8 cellular contexts compared by ENCODE assay signal in the genomic region with DNA sequence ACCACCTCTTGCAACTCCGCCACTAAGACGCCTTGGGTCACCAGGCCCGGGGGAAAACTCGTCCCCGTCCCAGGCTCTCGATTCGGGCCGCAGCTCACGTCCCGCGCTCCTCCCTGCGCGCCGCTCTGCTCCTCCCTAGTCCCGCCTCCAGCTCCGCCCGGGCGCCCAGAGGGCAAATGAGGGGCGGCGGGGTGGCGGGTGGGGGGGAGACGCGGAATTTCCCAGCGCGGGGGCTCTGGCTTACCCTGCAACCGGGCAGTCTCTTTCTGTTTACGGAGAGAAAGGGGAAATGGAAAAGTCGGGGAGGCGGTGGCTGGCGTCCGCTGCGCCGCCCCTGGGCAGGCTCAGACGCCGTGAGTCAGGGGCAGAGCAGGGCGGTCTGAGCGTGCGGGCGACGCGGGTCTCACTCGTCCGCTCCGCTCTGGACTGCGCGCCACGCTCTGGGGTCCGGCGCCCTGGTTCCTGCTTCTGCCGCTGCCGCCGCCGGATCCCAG. TPM values are rescaled to one million over a fixed set of nuclear protein-coding genes. Genes with fewer than 3 reads are reported as not detected.
A peak's percentile ranks its signal among the peaks of the same experiment; 100 is the strongest.
DNase-seq lines count a peak whose midpoint lies in the region; ATAC-seq and TF ChIP-seq lines count a peak whose summit lies in the region.

Gene MAP3K8, plus strand, starts transcription at position 406 of the 494 bp plus-strand sequence. CDS start 4,755 bp downstream, outside the sequence.

- no peaks in the 10 kb centered on the region for H3K9me3 ChIP-seq in liver (ENCODE audit: control insufficient read depth in 4 of 4, low read length in 3 of 4)

- H3K36me3 Mint-ChIP-seq in dendritic cell treated with granulocyte-macrophage colony-stimulating factor and Interleukin-4, amounts not matched to agents 40 ng/mL and 50 ng/mL, for 4 days (ENCODE audit: low read depth): peaks cover 59% of the 10 kb centered on the region

- DNase-seq in NCI-H460 (ENCODE audit: extremely low read depth, low read depth): peak; percentile 78
- peak; percentile 83 to 86 for DNase-seq in activated CD4-positive, alpha-beta T cell treated with anti-CD3 and anti-CD28 coated beads, Interleukin-2, amount 50 U/mL, for 4 hours
- peak; percentile 85 for DNase-seq in stimulated activated CD4-positive, alpha-beta T cell treated with anti-CD3 and anti-CD28 coated beads, Interleukin-4, amount 100 ng/mL, for 24 hours

- H3K27ac Mint-ChIP-seq in dendritic cell treated with granulocyte-macrophage colony-stimulating factor and Interleukin-4, amounts not matched to agents 40 ng/mL and 50 ng/mL, for 4 days: peak within 1 kb of the TSS; percentile 97

- H3K27ac ChIP-seq in ACC112 (ENCODE audit: low read depth, low read length): peak within 1 kb of the TSS; percentile 82
- peak within 1 kb of the TSS; percentile 95 to 96 for H3K27ac ChIP-seq in liver (ENCODE audit: low read depth in 1 of 2, low read length in 2 of 2)

- H3K27me3 Mint-ChIP-seq in dendritic cell treated with granulocyte-macrophage colony-stimulating factor and Interleukin-4, amounts not matched to agents 40 ng/mL and 50 ng/mL, for 4 days: no peaks in the 10 kb centered on the region

- H3K4me3 ChIP-seq in ACC112 (ENCODE audit: low read depth, low read length) (peak within 1 kb of the TSS; percentile 88), liver (ENCODE audit: low read depth in 1 of 3, low read length in 3 of 3) (peak within 1 kb of the TSS; percentile 72 to 83 (median 78))

- peak within 1 kb of the TSS; percentile 49 for H2AFZ ChIP-seq in ACC112 (ENCODE audit: low read length, unreplicated experiment)

- peak within 1 kb of the TSS; percentile 90 to 98 for H3K9ac ChIP-seq in liver (ENCODE audit: low read depth in 1 of 2, low read length in 2 of 2)

- H3K4me1 ChIP-seq in ACC112 (ENCODE audit: control insufficient read depth, insufficient read depth, low read length, unreplicated experiment) (peaks cover 38% of the 10 kb centered on the region), liver (ENCODE audit: control insufficient read depth in 4 of 4, insufficient read depth in 4 of 4, low read length in 3 of 4) (peaks cover 0 to 24% (median 5%) of the 10 kb centered on the region in 4 donors)

- H3K4me1 Mint-ChIP-seq in dendritic cell treated with granulocyte-macrophage colony-stimulating factor and Interleukin-4, amounts not matched to agents 40 ng/mL and 50 ng/mL, for 4 days (ENCODE audit: low read depth): peaks cover 57% of the 10 kb centered on the region

- peak within 1 kb of the TSS; percentile 97 for H3K4me3 Mint-ChIP-seq in dendritic cell treated with granulocyte-macrophage colony-stimulating factor and Interleukin-4, amounts not matched to agents 40 ng/mL and 50 ng/mL, for 4 days

- under 1% methylated on average over 53 of the region's 53 CpGs for WGBS in liver

- no peak for TF ChIP-seq RAD21 in liver (IDR thresholded peaks at IDR 0.05)

- H3K79me2 ChIP-seq in ACC112 (ENCODE audit: control insufficient read depth, insufficient read depth, low read length, unreplicated experiment): peaks cover 28% of the 10 kb centered on the region

- TF ChIP-seq CTCF in liver (IDR thresholded peaks at IDR 0.05; ENCODE audit: low read depth, low read length, missing input control): no peak

- ATAC-seq in GM18517 (IDR thresholded peaks at IDR 0.05; ENCODE audit: unreplicated experiment) (peak; percentile 54), HG03025 (IDR thresholded peaks at IDR 0.05; ENCODE audit: low FRiP score, unreplicated experiment) (peak; percentile 55)

- intact Hi-C loops in dendritic cell treated with granulocyte-macrophage colony-stimulating factor and Interleukin-4, amounts not matched to agents 40 ng/mL and 50 ng/mL, for 4 days (cut with micrococcal nuclease): loop anchor here (1.0 kb wide), 2 partner anchors 20 to 60 kb away; no protein-coding TSS in a partner anchor

- H3K9me3 Mint-ChIP-seq in dendritic cell treated with granulocyte-macrophage colony-stimulating factor and Interleukin-4, amounts not matched to agents 40 ng/mL and 50 ng/mL, for 4 days: no peaks in the 10 kb centered on the region

- H3K36me3 ChIP-seq in ACC112 (ENCODE audit: insufficient read depth, low read length) (no peaks in the 10 kb centered on the region), liver (ENCODE audit: control insufficient read depth in 4 of 4, insufficient read depth in 3 of 4, low read depth in 1 of 4, low read length in 3 of 4) (peaks cover 0 to 3% (median under 1%) of the 10 kb centered on the region in 4 donors)

- H3K27me3 ChIP-seq in ACC112 (ENCODE audit: insufficient read depth, low read length): no peaks in the 10 kb centered on the region
- H3K27me3 ChIP-seq in liver (ENCODE audit: control insufficient read depth in 4 of 4, insufficient read depth in 4 of 4, low read length in 3 of 4): no peaks in the 10 kb centered on the region

TF ChIP-seq in liver, 16 proteins besides CTCF, POLR2A, EP300 and RAD21:
- no peak for TF ChIP-seq JUND (IDR thresholded peaks at IDR 0.05)
- TF ChIP-seq TAF1 (conservative IDR thresholded peaks at IDR 0.05): peak; percentile 23
- TF ChIP-seq RXRA (IDR thresholded peaks at IDR 0.05): peak in 1 of 2 donors; percentile 38
- no peak for TF ChIP-seq HNF4G (IDR thresholded peaks at IDR 0.05)
- no peak for TF ChIP-seq HNF4A (conservative IDR thresholded peaks at IDR 0.05)
- no peak for TF ChIP-seq FOXA2 (IDR thresholded peaks at IDR 0.05)
- TF ChIP-seq YY1 (IDR thresholded peaks at IDR 0.05): peak; percentile 47
- TF ChIP-seq, protein P1, sequence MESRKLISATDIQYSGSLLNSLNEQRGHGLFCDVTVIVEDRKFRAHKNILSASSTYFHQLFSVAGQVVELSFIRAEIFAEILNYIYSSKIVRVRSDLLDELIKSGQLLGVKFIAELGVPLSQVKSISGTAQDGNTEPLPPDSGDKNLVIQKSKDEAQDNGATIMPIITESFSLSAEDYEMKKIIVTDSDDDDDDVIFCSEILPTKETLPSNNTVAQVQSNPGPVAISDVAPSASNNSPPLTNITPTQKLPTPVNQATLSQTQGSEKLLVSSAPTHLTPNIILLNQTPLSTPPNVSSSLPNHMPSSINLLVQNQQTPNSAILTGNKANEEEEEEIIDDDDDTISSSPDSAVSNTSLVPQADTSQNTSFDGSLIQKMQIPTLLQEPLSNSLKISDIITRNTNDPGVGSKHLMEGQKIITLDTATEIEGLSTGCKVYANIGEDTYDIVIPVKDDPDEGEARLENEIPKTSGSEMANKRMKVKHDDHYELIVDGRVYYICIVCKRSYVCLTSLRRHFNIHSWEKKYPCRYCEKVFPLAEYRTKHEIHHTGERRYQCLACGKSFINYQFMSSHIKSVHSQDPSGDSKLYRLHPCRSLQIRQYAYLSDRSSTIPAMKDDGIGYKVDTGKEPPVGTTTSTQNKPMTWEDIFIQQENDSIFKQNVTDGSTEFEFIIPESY (IDR thresholded peaks at IDR 0.05): peak; percentile 30
- TF ChIP-seq REST (IDR thresholded peaks at IDR 0.05): peak; percentile 41
- no peak for TF ChIP-seq EGR1 (IDR thresholded peaks at IDR 0.05; ENCODE audit: low read depth in 2 of 2)

RNA-seq across cellular contexts. Expression of gene MAP3K8, which starts in this region (rescaled TPM):
- total RNA-seq in NCI-H460 (2014; rRNA removed; shearing (Covaris generic)): 6.0 and 8.0 TPM in 2 replicates
- polyA plus RNA-seq in NCI-H460 (2014; cell fraction: nucleus; rRNA removed): 10.5 and 13.9 TPM in 2 replicates
- total RNA-seq in liver: 10 to 100 TPM in 1 of 2 donors, 1 to 10 TPM in 1; 7.3 to 11.4 TPM
- polyA plus RNA-seq in liver: 1 to 10 TPM; 2.1 to 4.9 TPM

Comparison
In these comparisons a context has a peak if more than half of its experiments do, and no peak if none do; other contexts are left out.
1. Peak in every context shown above with its lines: DNase-seq, ATAC-seq, H3K4me3 ChIP-seq and H3K27ac ChIP-seq.